In genomic region chr7:159109092-159110035, GRCh38 we compare ENCODE assay signal across 1 cellular context.
TF ChIP-seq lines count a peak whose summit lies in the region.

No MANE protein-coding gene starts in this region.

TF ChIP-seq in HepG2, 621 proteins besides CTCF, POLR2A, EP300 and RAD21 (continued from another document):
- TF ChIP-seq ZNF407 (CRISPR knock-in tag; IDR thresholded peaks at IDR 0.05; ENCODE audit: not compliant biosample characterization) = no peak
